In the genomic region with DNA sequence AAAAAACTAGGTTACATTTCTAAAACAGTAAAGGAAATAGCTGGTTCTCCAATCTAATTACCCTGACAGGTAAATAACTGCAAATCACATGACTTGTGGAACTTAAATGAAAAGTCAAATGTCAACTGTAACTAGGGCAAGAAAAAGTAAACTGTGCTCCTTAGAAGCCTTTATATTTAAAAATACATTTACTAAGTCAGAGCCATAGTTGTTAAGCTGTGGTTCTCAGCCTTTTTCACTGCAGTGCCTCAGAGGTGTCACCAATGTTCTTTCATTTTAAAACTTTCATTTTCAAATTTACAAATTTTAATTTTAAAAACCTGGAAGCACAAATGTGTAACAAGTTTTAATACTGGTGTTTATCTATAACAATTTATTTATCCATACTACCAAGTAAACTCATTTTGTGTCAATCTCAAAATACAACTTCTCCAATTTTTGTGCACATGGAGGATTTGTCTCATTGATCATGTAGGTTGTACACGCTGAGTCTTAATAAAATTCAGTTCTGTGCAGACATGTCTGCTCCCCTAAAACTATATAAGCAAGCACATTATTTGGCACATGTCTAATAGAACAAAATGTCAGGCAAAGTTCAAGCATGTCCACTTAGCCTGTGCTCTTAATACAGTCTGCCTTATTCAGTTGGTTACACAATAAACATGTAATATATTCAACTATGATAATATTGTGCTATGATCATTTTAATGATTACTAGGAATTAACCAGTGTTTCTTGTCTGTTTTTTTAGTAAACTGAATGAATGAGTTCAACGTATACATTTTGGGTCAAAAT, we compare ENCODE assay signal across 16 cellular contexts.
"Had no signal": no experiment of that assay in that cellular context is flagged by ENCODE, and none has a peak within 500 bp of the region (broad histone marks: within the 10 kb centered on the region; RNA-seq: fewer than 3 reads in every experiment).

No MANE protein-coding gene starts in this region.

- H3K9ac ChIP-seq: neural progenitor cell had no signal

- H3K4me3 Mint-ChIP-seq: activated naive CD4-positive, alpha-beta T cell treated with anti-CD3 and anti-CD28 coated beads, Interleukin-2, amount 10 ng/mL, durations not matched to agents 7 days and 5 days; mesothelial cell of epicardium; neural progenitor cell; T-cell had no signal

- H3K4me3 ChIP-seq: colonic mucosa, lung, neural progenitor cell, sigmoid colon, stomach, testis, upper lobe of left lung had no signal

- H3K27me3 Mint-ChIP-seq: activated naive CD4-positive, alpha-beta T cell treated with anti-CD3 and anti-CD28 coated beads, Interleukin-2, amount 10 ng/mL, durations not matched to agents 7 days and 5 days; T-cell had no signal

- H3K27ac Mint-ChIP-seq: activated naive CD4-positive, alpha-beta T cell treated with anti-CD3 and anti-CD28 coated beads, Interleukin-2, amount 10 ng/mL, durations not matched to agents 7 days and 5 days; mesothelial cell of epicardium; neural progenitor cell; T-cell had no signal

- H3K9me3 Mint-ChIP-seq: activated naive CD4-positive, alpha-beta T cell treated with anti-CD3 and anti-CD28 coated beads, Interleukin-2, amount 10 ng/mL, durations not matched to agents 7 days and 5 days; T-cell had no signal

- DNase-seq: activated CD4-positive, alpha-beta T cell treated with anti-CD3 and anti-CD28 coated beads for 1 hour; activated naive CD4-positive, alpha-beta T cell treated with anti-CD3 and anti-CD28 coated beads, Interleukin-2, amount 10 ng/mL, durations not matched to agents 7 days and 5 days; amniotic stem cell; caudate nucleus; colonic mucosa; sigmoid colon; stimulated activated CD4-positive, alpha-beta T cell treated with anti-CD3 and anti-CD28 coated beads, Interleukin-12 subunit alpha, Interleukin-12 subunit beta, amount 100 ng/mL, for 4 hours; stimulated activated CD4-positive, alpha-beta T cell treated with anti-CD3 and anti-CD28 coated beads, Interleukin-2, amount 100 ng/mL, for 24 hours; stomach; T-cell; T1000; testis; upper lobe of left lung had no signal

- ATAC-seq: T-cell had no signal

- H3K9me3 ChIP-seq: colonic mucosa, sigmoid colon, stomach, testis, upper lobe of left lung had no signal

- H3K36me3 ChIP-seq: colonic mucosa, neural progenitor cell, sigmoid colon, upper lobe of left lung had no signal

- H3K27ac ChIP-seq: colonic mucosa, neural progenitor cell, sigmoid colon, stomach, testis, upper lobe of left lung had no signal

- H3K27me3 ChIP-seq: colonic mucosa, neural progenitor cell, sigmoid colon, stomach, testis, upper lobe of left lung had no signal

- H3K36me3 Mint-ChIP-seq: activated naive CD4-positive, alpha-beta T cell treated with anti-CD3 and anti-CD28 coated beads, Interleukin-2, amount 10 ng/mL, durations not matched to agents 7 days and 5 days; T-cell had no signal
